ENCODE assay signal across 9 cellular contexts in the genomic region with DNA sequence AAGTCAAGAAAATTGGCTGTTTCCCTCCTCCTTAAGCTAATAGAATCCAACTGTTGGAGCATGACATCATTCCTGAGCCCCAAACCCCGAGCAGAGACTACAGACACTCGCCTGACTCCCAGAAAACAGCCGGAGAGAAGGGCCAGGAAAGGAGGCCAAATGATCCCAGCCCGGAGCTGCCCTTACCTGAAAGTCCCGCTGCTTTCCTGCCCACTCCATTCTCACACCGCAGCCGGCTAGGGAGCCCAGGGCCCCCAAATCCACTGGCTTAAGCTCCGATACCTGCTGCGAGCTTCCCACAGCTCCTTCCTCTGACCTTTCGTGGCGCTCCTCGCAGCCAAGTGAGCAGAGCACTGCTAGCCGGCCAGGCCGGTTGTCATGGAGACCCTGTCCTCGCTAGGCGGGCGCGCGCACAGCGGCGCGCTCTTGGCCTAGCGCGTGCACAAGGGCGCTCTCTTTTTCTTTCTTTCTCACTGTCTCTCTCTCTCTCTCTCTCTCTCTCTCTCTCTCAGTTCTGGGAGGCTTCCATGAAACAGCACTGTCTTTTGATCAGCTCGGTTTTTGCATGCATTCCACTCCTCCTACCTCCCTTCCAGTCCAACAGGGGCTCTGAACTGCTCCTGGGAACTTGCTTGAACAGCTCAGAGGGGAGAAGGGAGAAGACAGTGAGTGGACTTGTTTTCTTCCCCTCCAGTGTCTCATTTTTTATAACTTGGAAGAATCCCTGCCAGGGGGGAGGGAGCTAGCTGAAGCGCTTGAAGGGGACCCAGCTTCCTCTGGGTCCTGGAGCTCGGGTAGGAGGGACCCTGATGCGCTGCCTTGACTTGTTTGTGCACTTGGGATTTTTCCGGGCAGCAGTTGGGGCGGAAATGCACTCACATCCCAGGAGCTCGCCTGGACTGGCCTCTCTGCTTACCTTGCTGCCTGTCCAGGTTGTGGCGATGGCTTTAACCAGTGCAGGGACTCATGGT.
A peak's percentile ranks its signal among the peaks of the same experiment; 100 is the strongest.
DNase-seq lines count a peak whose midpoint lies in the region; ATAC-seq, FAIRE-seq and TF ChIP-seq lines count a peak whose summit lies in the region.
"Had no signal": no experiment of that assay in that cellular context is flagged by ENCODE, and none has a peak within 500 bp of the region (broad histone marks: within the 10 kb centered on the region; RNA-seq: fewer than 3 reads in every experiment).

No MANE protein-coding gene starts in this region.

- peak overlapping the region; percentile 73 for H3K4me3 ChIP-seq in astrocyte (ENCODE audit: insufficient read depth, low read depth, low read length)

- peak overlapping the region; percentile 93 for H3K4me2 ChIP-seq in astrocyte (ENCODE audit: low read length)

- H3K4me1 Mint-ChIP-seq in astrocyte (ENCODE audit: low read depth, unreplicated experiment) = peaks cover 52% of the 10 kb centered on the region

- peaks cover 69% of the 10 kb centered on the region for H3K4me1 ChIP-seq in astrocyte (ENCODE audit: insufficient read depth, low read length)

- no peaks in the 10 kb centered on the region for H3K36me3 ChIP-seq in astrocyte (ENCODE audit: insufficient read depth, low read length)

- peaks cover 51% of the 10 kb centered on the region for H3K79me2 ChIP-seq in astrocyte (ENCODE audit: insufficient read depth, low read length)

- TF ChIP-seq CTCF in astrocyte (IDR thresholded peaks at IDR 0.05; ENCODE audit: insufficient read depth, low read depth, low read length) (no peak), omental fat pad (IDR thresholded peaks at IDR 0.05) (no peak)

- no peaks in the 10 kb centered on the region for H3K9me3 ChIP-seq in astrocyte (ENCODE audit: insufficient read depth, low read depth, low read length)

- H3K27ac Mint-ChIP-seq in astrocyte (ENCODE audit: unreplicated experiment) = peak overlapping the region; percentile 95
- H3K27ac Mint-ChIP-seq: CD4-positive, CD25-positive, alpha-beta regulatory T cell had no signal

- peaks cover 13% of the 10 kb centered on the region for H4K20me1 ChIP-seq in astrocyte (ENCODE audit: insufficient read depth, low read length)

- peak overlapping the region; percentile 55 for H2AFZ ChIP-seq in astrocyte (ENCODE audit: low read depth, low read length)

- H3K27ac ChIP-seq in astrocyte (ENCODE audit: low read depth, low read length) = peak overlapping the region; percentile 86

- no peaks in the 10 kb centered on the region for H3K27me3 ChIP-seq in astrocyte (ENCODE audit: insufficient read depth, low read length)

- no peak for FAIRE-seq in astrocyte (lab: Jason Lieb, UNC)

- no peaks in the 10 kb centered on the region for H3K27me3 Mint-ChIP-seq in astrocyte (ENCODE audit: low read depth, unreplicated experiment)

- H3K4me3 Mint-ChIP-seq in astrocyte (ENCODE audit: unreplicated experiment) = peak overlapping the region; percentile 90

- H3K9ac ChIP-seq in astrocyte (ENCODE audit: low read length) = peak overlapping the region; percentile 90

- ATAC-seq in left cardiac atrium (peak; percentile 88 to 89), omental fat pad (ENCODE audit: low FRiP score) (peak; percentile 75), GM18870 (IDR thresholded peaks at IDR 0.05; ENCODE audit: unreplicated experiment) (no peak), HG02973 (IDR thresholded peaks at IDR 0.05; ENCODE audit: unreplicated experiment) (no peak)

- intact Hi-C loops in left cardiac atrium (cut with DNase I) = loop anchor here (2.0 to 5.0 kb wide), 2 partner anchors 122 to 123 kb away; no protein-coding TSS in a partner anchor

- DNase-seq in NCI-H187 (lab: John Stamatoyannopoulos, UW) (peak; percentile 18 to 22), NCI-H187 treated with DMSO at 0.1 percent for 48 hours (lab: John Stamatoyannopoulos, UW) (no peak), NCI-H2171 (lab: John Stamatoyannopoulos, UW) (peak; percentile 39), astrocyte (ENCODE audit: low read depth) (peak; percentile 85), left cardiac atrium (peak; percentile 86), omental fat pad (ENCODE audit: low spot score) (no peak)

- H3K9me3 Mint-ChIP-seq in astrocyte (ENCODE audit: unreplicated experiment) = no peaks in the 10 kb centered on the region
- H3K9me3 Mint-ChIP-seq: CD4-positive, CD25-positive, alpha-beta regulatory T cell had no signal

- H3K36me3 Mint-ChIP-seq in astrocyte (ENCODE audit: low read depth, unreplicated experiment) = peaks cover 14% of the 10 kb centered on the region
- H3K36me3 Mint-ChIP-seq: CD4-positive, CD25-positive, alpha-beta regulatory T cell had no signal

Comparison
In these comparisons a context has a peak if more than half of its experiments do, and no peak if none do; other contexts are left out.
1. DNase-seq: peak in NCI-H187 (2 of 2), NCI-H2171 (single experiment), astrocyte (single experiment) and left cardiac atrium (single experiment); none in NCI-H187 treated with DMSO at 0.1 percent for 48 hours (single experiment) and omental fat pad (single experiment).
2. ATAC-seq: peak in left cardiac atrium (2 of 2) and omental fat pad (single experiment); none in GM18870 (single experiment) and HG02973 (single experiment).